ENCODE assay signal across 11 cellular contexts in the genomic region with DNA sequence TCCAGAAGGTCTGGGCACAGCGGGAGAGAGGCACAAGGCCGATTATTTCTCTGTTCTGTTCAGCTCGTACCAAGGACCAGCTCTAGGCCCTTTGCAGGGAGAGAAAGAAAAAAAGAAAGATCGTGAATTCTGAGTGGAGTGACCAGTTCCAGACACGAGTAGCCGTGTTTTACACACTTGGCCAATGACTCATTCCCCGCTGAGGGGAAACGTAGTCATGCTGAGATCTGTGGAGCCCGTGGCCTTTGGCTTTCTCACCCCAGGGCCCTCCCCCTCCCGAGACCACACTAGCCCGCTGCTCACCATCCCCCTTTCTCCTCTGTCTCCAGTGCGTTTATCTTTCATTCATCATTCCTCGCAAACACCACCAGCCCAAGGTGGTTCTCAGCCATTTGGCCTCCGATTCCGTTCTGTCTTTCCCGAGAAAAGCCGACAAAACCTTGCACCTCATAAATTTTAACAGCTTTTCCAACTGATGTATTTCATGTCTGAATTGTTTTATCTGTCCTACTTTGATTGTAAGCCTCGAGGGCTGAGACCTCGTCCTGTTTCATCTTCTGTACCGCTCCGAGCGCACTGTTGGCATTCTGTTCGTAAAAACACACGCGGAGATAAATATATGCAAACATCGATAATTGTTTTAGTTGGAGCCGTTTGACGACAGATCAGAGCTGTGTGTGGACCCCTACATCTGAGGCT.
A peak's percentile ranks its signal among the peaks of the same experiment; 100 is the strongest.
DNase-seq lines count a peak whose midpoint lies in the region; ATAC-seq and TF ChIP-seq lines count a peak whose summit lies in the region.
"Had no signal": no experiment of that assay in that cellular context is flagged by ENCODE, and none has a peak within 500 bp of the region (broad histone marks: within the 10 kb centered on the region; RNA-seq: fewer than 3 reads in every experiment).

No MANE protein-coding gene starts in this region.

- no peaks in the 10 kb centered on the region for H3K79me1 ChIP-seq in IMR-90 (ENCODE audit: low read depth in 1 of 2, low read length in 2 of 2)

- H3K18ac ChIP-seq in IMR-90 (ENCODE audit: low read depth, low read length) = peak overlapping the region; percentile 63

- peak overlapping the region; percentile 40; the same call in 1 of the 2 replicates for H3K9ac ChIP-seq in IMR-90 (ENCODE audit: low read depth, low read length)

- H2AK9ac ChIP-seq in IMR-90 (replicated peaks; ENCODE audit: low read depth, low read length, poor library complexity) = peak overlapping the region; percentile 2

- H4K91ac ChIP-seq in IMR-90 (ENCODE audit: insufficient read depth, low read depth, low read length) = peak overlapping the region; percentile 81

- H3K4ac ChIP-seq in IMR-90 (ENCODE audit: low read depth, low read length) = peak overlapping the region; percentile 89

- peak overlapping the region; percentile 89 for H2BK120ac ChIP-seq in IMR-90 (ENCODE audit: low read depth, low read length)

- H3K27ac Mint-ChIP-seq in neural crest cell (ENCODE audit: unreplicated experiment) = no peak overlapping the region
- H3K27ac Mint-ChIP-seq: CD14-positive monocyte had no signal

- H3K9me3 Mint-ChIP-seq in neural crest cell = peaks cover 11% of the 10 kb centered on the region

- peak overlapping the region; percentile 66 for H2BK5ac ChIP-seq in IMR-90 (ENCODE audit: low read depth, low read length, poor library complexity, severe bottlenecking)

- H2AFZ ChIP-seq in IMR-90 (replicated peaks; ENCODE audit: low read length, poor library complexity) = peak overlapping the region; percentile 47

- H3K4me3 ChIP-seq in AG09309 (ENCODE audit: control insufficient read depth, low read depth, low read length) = peak overlapping the region; percentile 8; the same call in 1 of the 2 replicates
- H3K4me3 ChIP-seq in IMR-90 (ENCODE audit: insufficient read depth, low read depth, low read length) = peak overlapping the region; percentile 12; the same call in 1 of the 2 replicates
- H3K4me3 ChIP-seq in epithelial cell of proximal tubule (ENCODE audit: low read depth, low read length) = peak overlapping the region; percentile 14
- H3K4me3 ChIP-seq: spleen had no signal

- no peaks in the 10 kb centered on the region for H3K27me3 Mint-ChIP-seq in neural crest cell (ENCODE audit: low read depth)

- H3K27ac ChIP-seq in IMR-90 (ENCODE audit: insufficient read depth, low read length) = peak overlapping the region; percentile 69
- H3K27ac ChIP-seq: spleen had no signal

- DNase-seq in AG09309 (ENCODE audit: low read depth) (no peak), IMR-90 (peak; percentile 69), epithelial cell of proximal tubule (ENCODE audit: low read depth) (no peak), neural crest cell (ENCODE audit: low read depth, low spot score) (no peak), DMS79 treated with DMSO at 0.1 percent for 48 hours (lab: John Stamatoyannopoulos, UW) (no peak), dedifferentiated amniotic fluid mesenchymal stem cell (ENCODE audit: extremely low spot score) (no peak), inferior parietal cortex (ENCODE audit: extremely low spot score) (no peak)
- DNase-seq: NCI-H187 treated with DMSO at 0.1 percent for 48 hours, spleen had no signal

- peak overlapping the region; percentile 62 for H2AK5ac ChIP-seq in IMR-90 (ENCODE audit: low read depth, low read length)

- H3K4me3 Mint-ChIP-seq in neural crest cell = peak overlapping the region; percentile 49
- H3K4me3 Mint-ChIP-seq: CD14-positive monocyte had no signal

- peak overlapping the region; percentile 93 for H3K23ac ChIP-seq in IMR-90 (ENCODE audit: low read depth, low read length)

- TF ChIP-seq POLR2A in IMR-90 (IDR thresholded peaks at IDR 0.05; ENCODE audit: low read depth, low read length) = no peak

- peak overlapping the region; percentile 50; the same call in 1 of the 2 replicates for H4K5ac ChIP-seq in IMR-90 (ENCODE audit: low read depth, low read length)

- intact Hi-C loops in IMR-90 (cut with micrococcal nuclease) = loop anchor here (2.0 kb wide), 1 partner anchor 32 kb away; no protein-coding TSS in a partner anchor

- no peak for TF ChIP-seq CTCF in AG09309 (IDR thresholded peaks at IDR 0.05; ENCODE audit: control insufficient read depth, insufficient read depth, low read depth, low read length, missing control alignments)
- TF ChIP-seq CTCF in IMR-90 (conservative IDR thresholded peaks at IDR 0.05; ENCODE audit: low read depth, low read length) = no peak
- no peak for TF ChIP-seq CTCF in epithelial cell of proximal tubule (conservative IDR thresholded peaks at IDR 0.05; ENCODE audit: low read depth, low read length)
- no peak for TF ChIP-seq CTCF in neural crest cell (conservative IDR thresholded peaks at IDR 0.05)

- peak overlapping the region; percentile 72; the same call in 1 of the 2 replicates for H3K56ac ChIP-seq in IMR-90 (ENCODE audit: extremely low read depth, insufficient read depth, low read length)

- H3K36me3 ChIP-seq in IMR-90 (ENCODE audit: control insufficient read depth, insufficient read depth, low read length) = no peaks in the 10 kb centered on the region
- H3K36me3 ChIP-seq: spleen had no signal

- peaks cover 4% of the 10 kb centered on the region; the same call in 1 of the 2 replicates for H4K20me1 ChIP-seq in IMR-90 (ENCODE audit: insufficient read depth, low read length)

- H3K4me1 ChIP-seq in IMR-90 (ENCODE audit: control insufficient read depth, insufficient read depth, low read length) = peaks cover 10% of the 10 kb centered on the region
- H3K4me1 ChIP-seq: spleen had no signal

- no TSS peak for BruUV-seq in IMR-90 (replicated peaks; lab: Mats Ljungman, UMichigan)

- peak overlapping the region; percentile 37 to 65; a peak in 2 of 4 replicates for H4K8ac ChIP-seq in IMR-90 (ENCODE audit: low read depth in 2 of 2, low read length in 2 of 2)

- in situ Hi-C loops in IMR-90 (cut with MboI; ENCODE audit: low sequenced_read_pairs) = no loop called here

- CTCF ChIA-PET in IMR-90 (lab: Yijun Ruan, JAX) = no interaction called here

- peaks cover 13% of the 10 kb centered on the region for H3K9me3 ChIP-seq in IMR-90 (ENCODE audit: control insufficient read depth, insufficient read depth, low read length)

- peak overlapping the region; percentile 53; the same call in 2 of the 3 replicates for H2BK15ac ChIP-seq in IMR-90 (ENCODE audit: low read depth, low read length)

- H3K4me2 ChIP-seq in IMR-90 (ENCODE audit: low read depth, low read length) = peak overlapping the region; percentile 93

- peaks cover 24% of the 10 kb centered on the region for H3K4me1 Mint-ChIP-seq in neural crest cell
- H3K4me1 Mint-ChIP-seq: CD14-positive monocyte had no signal

- no peak for TF ChIP-seq RAD21 in IMR-90 (IDR thresholded peaks at IDR 0.05; ENCODE audit: low read length)

- H3K36me3 Mint-ChIP-seq in neural crest cell (ENCODE audit: low read depth) = peaks cover 12% of the 10 kb centered on the region
- H3K36me3 Mint-ChIP-seq: CD14-positive monocyte had no signal

- POLR2A ChIA-PET in IMR-90 (lab: Charles Lee; ENCODE audit: unreplicated experiment) = no interaction called here

- ATAC-seq in IMR-90 (ENCODE audit: low read depth) = peak; percentile 77
- ATAC-seq in GM21526 (IDR thresholded peaks at IDR 0.05; ENCODE audit: low FRiP score, unreplicated experiment) = no peak

- peaks cover 11% of the 10 kb centered on the region for H3K9me1 ChIP-seq in IMR-90 (ENCODE audit: insufficient read depth, low read length)

- 0% methylated on average over 15 of the region's 28 CpGs; no CpG with 5 or more reads in 1 of the 2 experiments for WGBS in IMR-90 (ENCODE audit: extremely low coverage in 2 of 2, insufficient read length in 1 of 2), 2 experiments

- peak overlapping the region; percentile 71 for H3K14ac ChIP-seq in IMR-90 (replicated peaks; ENCODE audit: low read depth, low read length)

- dilution Hi-C loops in IMR-90 (cut with HindIII; ENCODE audit: low sequenced_read_pairs, unreplicated experiment) = no loop called here

- peaks cover 1% of the 10 kb centered on the region; the same call in 1 of the 2 replicates for H3K27me3 ChIP-seq in IMR-90 (ENCODE audit: control insufficient read depth, insufficient read depth, low read length)

- H2BK20ac ChIP-seq in IMR-90 (ENCODE audit: low read depth, low read length) = peak overlapping the region; percentile 83

TF ChIP-seq in IMR-90, 13 proteins besides CTCF, POLR2A, EP300 and RAD21:
- peak; percentile 69 for TF ChIP-seq FOS (IDR thresholded peaks at IDR 0.05; ENCODE audit: low read depth, low read length)
- no peak for TF ChIP-seq MXI1 (IDR thresholded peaks at IDR 0.05; ENCODE audit: borderline replicate concordance, low read depth, low read length)
- TF ChIP-seq NFE2L2 (IDR thresholded peaks at IDR 0.05; ENCODE audit: low read depth, low read length) = peak; percentile 26; the same call in 1 of the 2 replicates
- TF ChIP-seq CHD1 (IDR thresholded peaks at IDR 0.05; ENCODE audit: low read depth, low read length) = no peak
TF ChIP-seq in IMR-90: peak in this region for 2.
